Comparison of ENCODE assay signal across 8 cellular contexts in the genomic region with DNA sequence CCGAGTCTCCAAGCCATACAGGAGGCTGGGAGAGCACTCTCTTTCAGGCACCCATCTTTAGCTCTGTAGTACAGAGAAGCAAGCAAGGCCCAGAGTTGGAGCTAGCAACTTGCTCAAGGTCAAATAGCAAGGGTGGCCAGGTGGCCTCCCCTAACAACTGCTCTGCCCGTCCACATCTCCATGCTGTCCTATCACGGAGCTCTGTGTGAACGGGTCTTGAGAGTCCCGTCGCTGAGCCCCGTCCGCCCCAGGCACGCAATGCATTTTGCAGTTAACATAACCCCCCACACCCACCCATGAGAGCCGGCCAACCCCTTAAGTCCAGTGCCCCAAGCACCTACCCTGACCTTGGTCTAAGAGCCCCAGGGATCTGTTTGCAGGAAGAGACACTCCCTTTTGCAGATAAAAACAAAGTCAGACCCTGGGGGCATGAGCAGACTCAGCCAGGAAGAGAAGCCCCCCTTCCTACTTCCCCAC. TPM values are rescaled to one million over a fixed set of nuclear protein-coding genes. Genes with fewer than 3 reads are reported as not detected.
A peak's percentile ranks its signal among the peaks of the same experiment; 100 is the strongest.
DNase-seq lines count a peak whose midpoint lies in the region; ATAC-seq lines count a peak whose summit lies in the region.

No MANE protein-coding gene starts in this region.

- no peaks in the 10 kb centered on the region for H3K27me3 Mint-ChIP-seq in activated naive CD4-positive, alpha-beta T cell treated with anti-CD3 and anti-CD28 coated beads, Interleukin-2, amount 10 ng/mL, durations not matched to agents 7 days and 5 days
- no peaks in the 10 kb centered on the region for H3K27me3 Mint-ChIP-seq in activated T-helper 1 cell treated with anti-CD3 and anti-CD28 coated beads, Interleukin-12 subunit alpha, Interleukin-12 subunit beta, Interleukin-2, Interleukin-4 antibody, amounts not matched to agents 30 ng/mL and 10 ng/mL and 1 ng/mL, durations not matched to agents 14 hours and 24 hours and 36 hours (ENCODE audit: insufficient read depth)
- no peaks in the 10 kb centered on the region for H3K27me3 Mint-ChIP-seq in stimulated activated naive CD8-positive, alpha-beta T cell treated with anti-CD3 and anti-CD28 coated beads, Interleukin-15, amount 100 ng/mL, for 72 hours

- H3K4me1 Mint-ChIP-seq in activated naive CD4-positive, alpha-beta T cell treated with anti-CD3 and anti-CD28 coated beads, Interleukin-2, amount 10 ng/mL, durations not matched to agents 7 days and 5 days: peaks cover 66% of the 10 kb centered on the region
- H3K4me1 Mint-ChIP-seq in activated T-helper 1 cell treated with anti-CD3 and anti-CD28 coated beads, Interleukin-12 subunit alpha, Interleukin-12 subunit beta, Interleukin-2, Interleukin-4 antibody, amounts not matched to agents 30 ng/mL and 10 ng/mL and 1 ng/mL, durations not matched to agents 14 hours and 24 hours and 36 hours (ENCODE audit: low read depth): peaks cover 59% of the 10 kb centered on the region
- H3K4me1 Mint-ChIP-seq in stimulated activated naive CD8-positive, alpha-beta T cell treated with anti-CD3 and anti-CD28 coated beads, Interleukin-15, amount 100 ng/mL, for 72 hours: peaks cover 75% of the 10 kb centered on the region

- peak overlapping the region; percentile 96 for H3K4me3 Mint-ChIP-seq in activated naive CD4-positive, alpha-beta T cell treated with anti-CD3 and anti-CD28 coated beads, Interleukin-2, amount 10 ng/mL, durations not matched to agents 7 days and 5 days
- H3K4me3 Mint-ChIP-seq in activated T-helper 1 cell treated with anti-CD3 and anti-CD28 coated beads, Interleukin-12 subunit alpha, Interleukin-12 subunit beta, Interleukin-2, Interleukin-4 antibody, amounts not matched to agents 30 ng/mL and 10 ng/mL and 1 ng/mL, durations not matched to agents 14 hours and 24 hours and 36 hours: peak overlapping the region; percentile 96
- H3K4me3 Mint-ChIP-seq in stimulated activated naive CD8-positive, alpha-beta T cell treated with anti-CD3 and anti-CD28 coated beads, Interleukin-15, amount 100 ng/mL, for 72 hours: peak overlapping the region; percentile 91 to 95

- DNase-seq in activated naive CD4-positive, alpha-beta T cell treated with anti-CD3 and anti-CD28 coated beads, Interleukin-2, amount 10 ng/mL, durations not matched to agents 7 days and 5 days: no peak
- no peak for DNase-seq in activated naive CD4-positive, alpha-beta T cell treated with anti-CD3 and anti-CD28 coated beads, Interleukin-2, amount 50 U/mL, for 16 hours
- DNase-seq in activated T-helper 1 cell treated with anti-CD3 and anti-CD28 coated beads, Interleukin-12 subunit alpha, Interleukin-12 subunit beta, Interleukin-2, Interleukin-4 antibody, amounts not matched to agents 30 ng/mL and 10 ng/mL and 1 ng/mL, durations not matched to agents 14 hours and 24 hours and 36 hours (ENCODE audit: low spot score): no peak
- no peak for DNase-seq in stimulated activated naive CD8-positive, alpha-beta T cell treated with anti-CD3 and anti-CD28 coated beads, Interleukin-15, amount 100 ng/mL, for 72 hours
- DNase-seq in posterior vena cava (ENCODE audit: low spot score): no peak

- peak overlapping the region; percentile 99 for H3K4me3 ChIP-seq in iPS-18c (ENCODE audit: insufficient read depth, low read depth, low read length)

- H3K27ac Mint-ChIP-seq in activated naive CD4-positive, alpha-beta T cell treated with anti-CD3 and anti-CD28 coated beads, Interleukin-2, amount 10 ng/mL, durations not matched to agents 7 days and 5 days: peak overlapping the region; percentile 100
- H3K27ac Mint-ChIP-seq in activated T-helper 1 cell treated with anti-CD3 and anti-CD28 coated beads, Interleukin-12 subunit alpha, Interleukin-12 subunit beta, Interleukin-2, Interleukin-4 antibody, amounts not matched to agents 30 ng/mL and 10 ng/mL and 1 ng/mL, durations not matched to agents 14 hours and 24 hours and 36 hours: peak overlapping the region; percentile 97
- H3K27ac Mint-ChIP-seq in stimulated activated naive CD8-positive, alpha-beta T cell treated with anti-CD3 and anti-CD28 coated beads, Interleukin-15, amount 100 ng/mL, for 72 hours: peak overlapping the region; percentile 97

- H3K9me3 ChIP-seq in iPS-18c (ENCODE audit: control insufficient read depth, insufficient read depth, low read length): peaks cover 2% of the 10 kb centered on the region

- CTCF ChIA-PET in activated naive CD4-positive, alpha-beta T cell treated with anti-CD3 and anti-CD28 coated beads, Interleukin-2, amount 10 ng/mL, durations not matched to agents 7 days and 5 days (lab: Charles Lee): interaction anchor here (0.7 to 3.5 kb wide), 5 partner anchors 7 to 120 kb away, joined by 3 to 14 read pairs (median 9); no protein-coding TSS in a partner anchor

- H3K36me3 Mint-ChIP-seq in activated naive CD4-positive, alpha-beta T cell treated with anti-CD3 and anti-CD28 coated beads, Interleukin-2, amount 10 ng/mL, durations not matched to agents 7 days and 5 days: peaks cover 38% of the 10 kb centered on the region
- H3K36me3 Mint-ChIP-seq in activated T-helper 1 cell treated with anti-CD3 and anti-CD28 coated beads, Interleukin-12 subunit alpha, Interleukin-12 subunit beta, Interleukin-2, Interleukin-4 antibody, amounts not matched to agents 30 ng/mL and 10 ng/mL and 1 ng/mL, durations not matched to agents 14 hours and 24 hours and 36 hours (ENCODE audit: low read depth): peaks cover 17% of the 10 kb centered on the region

- no peak for ATAC-seq in stimulated activated naive CD8-positive, alpha-beta T cell treated with anti-CD3 and anti-CD28 coated beads, Interleukin-15, amount 100 ng/mL, for 72 hours
- no peak for ATAC-seq in GM19452 (IDR thresholded peaks at IDR 0.05; ENCODE audit: unreplicated experiment)
- no peak for ATAC-seq in HG02798 (IDR thresholded peaks at IDR 0.05; ENCODE audit: poor library complexity, unreplicated experiment)

- H3K9me3 Mint-ChIP-seq in activated naive CD4-positive, alpha-beta T cell treated with anti-CD3 and anti-CD28 coated beads, Interleukin-2, amount 10 ng/mL, durations not matched to agents 7 days and 5 days: no peaks in the 10 kb centered on the region
- no peaks in the 10 kb centered on the region for H3K9me3 Mint-ChIP-seq in activated T-helper 1 cell treated with anti-CD3 and anti-CD28 coated beads, Interleukin-12 subunit alpha, Interleukin-12 subunit beta, Interleukin-2, Interleukin-4 antibody, amounts not matched to agents 30 ng/mL and 10 ng/mL and 1 ng/mL, durations not matched to agents 14 hours and 24 hours and 36 hours
- no peaks in the 10 kb centered on the region for H3K9me3 Mint-ChIP-seq in stimulated activated naive CD8-positive, alpha-beta T cell treated with anti-CD3 and anti-CD28 coated beads, Interleukin-15, amount 100 ng/mL, for 72 hours

- intact Hi-C loops in activated T-helper 1 cell treated with anti-CD3 and anti-CD28 coated beads, Interleukin-12 subunit alpha, Interleukin-12 subunit beta, Interleukin-2, Interleukin-4 antibody, amounts not matched to agents 30 ng/mL and 10 ng/mL and 1 ng/mL, durations not matched to agents 14 hours and 24 hours and 36 hours (cut with micrococcal nuclease): loop anchor here (1.0 to 10.0 kb wide), 7 partner anchors 8 to 1059 kb away; a partner anchor contains a TSS
- intact Hi-C loops in posterior vena cava (cut with DNase I): loop anchor here (5.0 to 10.0 kb wide), 2 partner anchors 91 to 497 kb away; a partner anchor contains a TSS

RNA-seq across cellular contexts. Expression of a gene that starts 1.5 kb away (rescaled TPM):
- 78.0 and 80.3 TPM in 2 replicates for total RNA-seq in activated T-helper 1 cell treated with anti-CD3 and anti-CD28 coated beads, Interleukin-12 subunit alpha, Interleukin-12 subunit beta, Interleukin-2, Interleukin-4 antibody, amounts not matched to agents 30 ng/mL and 10 ng/mL and 1 ng/mL, durations not matched to agents 14 hours and 24 hours and 36 hours
- total RNA-seq in posterior vena cava: 10 to 100 TPM; 16.2 to 16.6 TPM

RNA-seq across cellular contexts. Expression of a gene that starts 13.4 kb away (rescaled TPM):
- 0.08 and 0.42 TPM in 2 replicates for total RNA-seq in activated T-helper 1 cell treated with anti-CD3 and anti-CD28 coated beads, Interleukin-12 subunit alpha, Interleukin-12 subunit beta, Interleukin-2, Interleukin-4 antibody, amounts not matched to agents 30 ng/mL and 10 ng/mL and 1 ng/mL, durations not matched to agents 14 hours and 24 hours and 36 hours
- total RNA-seq in posterior vena cava: under 1 TPM in 1 of 2 donors, not detected in 1; 0.14 TPM
